1 cellular context compared by ENCODE assay signal in the genomic region with DNA sequence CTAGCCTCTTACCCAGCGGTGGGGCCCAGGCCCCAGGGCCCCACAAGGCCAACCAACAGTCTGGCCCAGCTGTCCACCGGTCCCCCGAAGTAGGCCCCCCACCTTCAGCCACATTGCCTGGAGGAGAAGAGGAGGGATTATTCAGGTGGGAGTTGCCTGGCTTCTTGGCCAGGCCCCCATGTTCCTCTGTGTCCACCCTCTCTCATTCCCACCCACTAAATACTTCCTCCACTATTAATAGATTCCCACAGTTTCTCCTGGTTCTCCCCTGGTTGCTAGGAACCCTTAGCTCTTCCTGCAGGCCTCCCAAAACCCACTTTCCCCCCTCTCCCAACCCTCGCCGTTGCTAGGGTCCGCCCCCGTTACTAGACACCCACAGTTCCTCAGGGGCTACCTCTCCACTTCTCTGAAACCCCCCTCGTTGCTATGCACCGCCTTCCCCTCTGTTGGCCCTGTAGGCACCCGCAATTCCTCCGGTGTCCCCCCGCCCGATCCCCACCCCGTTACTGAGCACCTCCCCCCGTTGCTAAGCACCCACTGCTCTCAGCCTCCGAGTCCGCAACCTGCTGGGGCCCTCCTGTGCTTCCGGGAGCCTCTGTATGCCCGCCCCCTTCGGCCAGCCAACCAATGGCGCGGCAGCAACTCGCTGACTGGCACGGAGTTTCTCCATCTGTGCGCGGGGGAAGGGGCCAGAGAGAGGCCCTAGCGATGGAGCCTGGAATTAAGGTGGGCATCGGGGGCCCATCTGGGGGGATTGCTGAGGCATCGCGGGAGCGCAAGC.
TF ChIP-seq lines count a peak whose summit lies in the region.

No MANE protein-coding gene starts in this region.

TF ChIP-seq in H1, 55 proteins besides CTCF, POLR2A, EP300 and RAD21:
- TF ChIP-seq CHD2 (IDR thresholded peaks at IDR 0.05; ENCODE audit: low read length) (peak; percentile 68), CEBPB (IDR thresholded peaks at IDR 0.05; ENCODE audit: low read depth, low read length) (no peak), POLR2AphosphoS5 (IDR thresholded peaks at IDR 0.05; ENCODE audit: low read depth, low read length) (no peak), JUN (IDR thresholded peaks at IDR 0.05; ENCODE audit: low read depth, low read length) (no peak), SP2 (IDR thresholded peaks at IDR 0.05; ENCODE audit: low read length) (peak; percentile 56), CHD1 (IDR thresholded peaks at IDR 0.05; ENCODE audit: low read depth, low read length) (no peak), BRCA1 (IDR thresholded peaks at IDR 0.05; ENCODE audit: low read depth, low read length) (no peak), EGR1 (IDR thresholded peaks at IDR 0.05; ENCODE audit: borderline replicate concordance, low read depth, low read length) (no peak), SAP30 (IDR thresholded peaks at IDR 0.05; ENCODE audit: insufficient read depth, insufficient replicate concordance, low read length) (no peak), SP1 (IDR thresholded peaks at IDR 0.05; ENCODE audit: low read depth, low read length) (peak; percentile 84), CREB1 (IDR thresholded peaks at IDR 0.05) (0 out of 2 replicates have a peak, but pooled peaks have one; percentile 21), GABPA (IDR thresholded peaks at IDR 0.05; ENCODE audit: borderline replicate concordance, insufficient read depth, low read length) (peak; percentile 74; the same call in 1 of the 2 replicates), SUZ12 (IDR thresholded peaks at IDR 0.05; ENCODE audit: low read length) (no peak)
- TF ChIP-seq, protein P1, sequence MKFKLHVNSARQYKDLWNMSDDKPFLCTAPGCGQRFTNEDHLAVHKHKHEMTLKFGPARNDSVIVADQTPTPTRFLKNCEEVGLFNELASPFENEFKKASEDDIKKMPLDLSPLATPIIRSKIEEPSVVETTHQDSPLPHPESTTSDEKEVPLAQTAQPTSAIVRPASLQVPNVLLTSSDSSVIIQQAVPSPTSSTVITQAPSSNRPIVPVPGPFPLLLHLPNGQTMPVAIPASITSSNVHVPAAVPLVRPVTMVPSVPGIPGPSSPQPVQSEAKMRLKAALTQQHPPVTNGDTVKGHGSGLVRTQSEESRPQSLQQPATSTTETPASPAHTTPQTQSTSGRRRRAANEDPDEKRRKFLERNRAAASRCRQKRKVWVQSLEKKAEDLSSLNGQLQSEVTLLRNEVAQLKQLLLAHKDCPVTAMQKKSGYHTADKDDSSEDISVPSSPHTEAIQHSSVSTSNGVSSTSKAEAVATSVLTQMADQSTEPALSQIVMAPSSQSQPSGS (IDR thresholded peaks at IDR 0.05; ENCODE audit: low read length) = no peak
- TF ChIP-seq, protein P2, sequence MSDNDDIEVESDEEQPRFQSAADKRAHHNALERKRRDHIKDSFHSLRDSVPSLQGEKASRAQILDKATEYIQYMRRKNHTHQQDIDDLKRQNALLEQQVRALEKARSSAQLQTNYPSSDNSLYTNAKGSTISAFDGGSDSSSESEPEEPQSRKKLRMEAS (IDR thresholded peaks at IDR 0.05) = 0 out of 2 replicates have a peak, but pooled peaks have one; percentile 7
